In genomic region chr1:202189012-202189790, GRCh38 we compare ENCODE assay signal across 1 cellular context.
TF ChIP-seq lines count a peak whose summit lies in the region.

No MANE protein-coding gene starts in this region.

TF ChIP-seq in GM12878, 131 proteins besides CTCF, POLR2A, EP300 and RAD21 (continued from another document):
- TF ChIP-seq YY1 (IDR thresholded peaks at IDR 0.05; ENCODE audit: low read depth, low read length) = 0 out of 2 replicates have a peak, but pooled peaks have one; percentile 23
